ENCODE assay signal across 11 cellular contexts in the genomic region with DNA sequence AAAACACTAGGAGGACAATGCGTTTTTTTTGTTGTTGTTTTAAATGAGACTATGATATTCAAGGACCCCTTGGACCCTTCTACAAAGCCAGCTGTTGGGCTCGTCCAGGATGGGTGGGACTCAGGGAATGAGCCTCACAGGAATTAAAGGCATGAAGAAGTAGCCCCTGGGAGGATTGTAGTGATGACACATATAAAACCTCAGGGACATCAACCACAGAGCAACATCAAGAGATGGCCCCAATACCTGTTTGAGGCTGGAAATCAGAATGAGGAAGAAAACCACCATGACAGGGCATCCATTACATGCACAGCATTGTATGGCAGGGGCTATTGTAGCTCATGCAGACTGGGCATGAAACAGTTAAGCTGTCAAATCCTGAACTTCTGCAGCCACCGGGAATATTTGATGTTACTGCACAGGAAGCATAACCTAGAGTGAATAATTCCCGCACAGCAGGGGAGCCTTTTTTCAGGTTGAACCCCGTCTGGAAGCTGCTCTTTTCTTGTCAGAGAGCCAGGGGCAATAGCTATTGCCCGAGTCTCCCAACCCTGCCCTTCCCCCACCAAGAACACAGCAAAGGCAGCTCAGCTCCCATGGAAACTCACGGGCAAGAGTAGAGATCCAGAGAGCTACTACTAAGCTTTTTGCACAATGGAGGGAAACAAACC.
A peak's percentile ranks its signal among the peaks of the same experiment; 100 is the strongest.
DNase-seq lines count a peak whose midpoint lies in the region; ATAC-seq and TF ChIP-seq lines count a peak whose summit lies in the region.
"Had no signal": no experiment of that assay in that cellular context is flagged by ENCODE, and none has a peak within 500 bp of the region (broad histone marks: within the 10 kb centered on the region; RNA-seq: fewer than 3 reads in every experiment).

No MANE protein-coding gene starts in this region.

- H3K27me3 ChIP-seq in Caco-2 (replicated peaks; ENCODE audit: control insufficient read depth, insufficient read depth, low read length) (no peaks in the 10 kb centered on the region), aorta (ENCODE audit: control insufficient read depth in 1 of 2, insufficient read depth in 2 of 2, low read length in 1 of 2) (no peaks in the 10 kb centered on the region)
- H3K27me3 ChIP-seq: gastroesophageal sphincter had no signal

- BruUV-seq in Caco-2 (replicated peaks; lab: Mats Ljungman, UMichigan), result no TSS peak

- ATAC-seq in GM19397 (IDR thresholded peaks at IDR 0.05; ENCODE audit: unreplicated experiment), result no peak
- ATAC-seq in aorta (ENCODE audit: low FRiP score), result no peak
- ATAC-seq in activated T-cell treated with anti-CD3 and anti-CD28 coated beads, Interleukin-2, amount 50 U/mL, for 4 hours, result no peak
- ATAC-seq: gastroesophageal sphincter had no signal

- H3K36me3 Mint-ChIP-seq in Caco-2 (ENCODE audit: insufficient read depth, unreplicated experiment), result no peaks in the 10 kb centered on the region
- no peaks in the 10 kb centered on the region for H3K36me3 Mint-ChIP-seq in activated T-cell treated with anti-CD3 and anti-CD28 coated beads, Interleukin-2, amount 50 U/mL, for 4 hours (ENCODE audit: insufficient read depth)

- H3K4me3 ChIP-seq in astrocyte of the spinal cord (ENCODE audit: low read depth, low read length) (no peak overlapping the region), Caco-2 (ENCODE audit: low read depth, low read length) (no peak overlapping the region), aorta (ENCODE audit: low read length in 2 of 2) (no peak overlapping the region)
- H3K4me3 ChIP-seq: gastroesophageal sphincter had no signal

- H3K9me3 Mint-ChIP-seq in Caco-2 (ENCODE audit: unreplicated experiment), result no peaks in the 10 kb centered on the region
- H3K9me3 Mint-ChIP-seq in activated T-cell treated with anti-CD3 and anti-CD28 coated beads, Interleukin-2, amount 50 U/mL, for 4 hours, result peaks cover 12% of the 10 kb centered on the region

- H3K27ac ChIP-seq in aorta (ENCODE audit: low read depth in 1 of 2, low read length in 2 of 2), result peak overlapping the region in 1 of 2 donors; percentile 71

- peak; percentile 80 for DNase-seq in DMS 273 treated with DMSO at 0.1 percent for 48 hours (lab: John Stamatoyannopoulos, UW)
- peak; percentile 12 for DNase-seq in NCI-H1694 treated with DMSO at 0.1 percent for 48 hours (lab: John Stamatoyannopoulos, UW)
- DNase-seq in astrocyte of the spinal cord (ENCODE audit: low read depth, low spot score), result peak; percentile 93
- peak; percentile 31 for DNase-seq in midbrain (lab: John Stamatoyannopoulos, UW)
- DNase-seq in Caco-2, result no peak
- DNase-seq in aorta, result no peak
- no peak for DNase-seq in activated T-cell treated with anti-CD3 and anti-CD28 coated beads, Interleukin-2, amount 50 U/mL, for 4 hours
- DNase-seq: activated CD4-positive, alpha-beta T cell treated with anti-CD3 and anti-CD28 coated beads for 48 hours; nephron progenitor cell had no signal

- in situ Hi-C loops in astrocyte of the spinal cord (cut with HindIII; ENCODE audit: low sequenced_read_pairs), result no loop called here

- H3K36me3 ChIP-seq in Caco-2 (ENCODE audit: control insufficient read depth, insufficient read depth, low read length) (no peaks in the 10 kb centered on the region), aorta (ENCODE audit: control insufficient read depth in 1 of 2, insufficient read depth in 2 of 2, low read length in 1 of 2) (no peaks in the 10 kb centered on the region)
- H3K36me3 ChIP-seq: gastroesophageal sphincter had no signal

- H3K9me3 ChIP-seq in Caco-2 (0 out of 2 replicates have a peak, but pooled peaks cover 5% of the 10 kb centered on the region), aorta (ENCODE audit: control insufficient read depth, low read length) (no peaks in the 10 kb centered on the region)

- H3K27ac Mint-ChIP-seq in Caco-2 (ENCODE audit: unreplicated experiment), result no peak overlapping the region
- H3K27ac Mint-ChIP-seq: nephron progenitor cell had no signal

- POLR2A ChIA-PET in Caco-2 (lab: Charles Lee), result interaction anchor here (0.5 kb wide), 1 partner anchor 1515 kb away, joined by 7 read pairs; no protein-coding TSS in a partner anchor

- CTCF ChIA-PET in Caco-2 (lab: Charles Lee), result no interaction called here

- no peak overlapping the region for H3K4me3 Mint-ChIP-seq in Caco-2 (ENCODE audit: unreplicated experiment)
- H3K4me3 Mint-ChIP-seq in activated T-cell treated with anti-CD3 and anti-CD28 coated beads, Interleukin-2, amount 50 U/mL, for 4 hours, result no peak overlapping the region
- H3K4me3 Mint-ChIP-seq: nephron progenitor cell had no signal

- intact Hi-C loops in Caco-2 (cut with micrococcal nuclease; ENCODE audit: unreplicated experiment) (no loop called here), aorta (cut with DNase I) (no loop called here)

- no peak for TF ChIP-seq CTCF in astrocyte of the spinal cord (IDR thresholded peaks at IDR 0.05; ENCODE audit: low read depth, low read length)
- no peak for TF ChIP-seq CTCF in Caco-2 (IDR thresholded peaks at IDR 0.05; ENCODE audit: insufficient read depth in 1 of 2, low read depth in 1 of 2, low read length in 1 of 2, severe bottlenecking in 1 of 2, unreplicated experiment in 1 of 2)

- no peaks in the 10 kb centered on the region for H3K4me1 ChIP-seq in Caco-2
- H3K4me1 ChIP-seq in aorta (ENCODE audit: control insufficient read depth in 1 of 2, insufficient read depth in 2 of 2, low read length in 2 of 2), result peaks cover 6 to 10% of the 10 kb centered on the region in 2 donors

- 14% methylated on average over 7 of the region's 7 CpGs for WGBS in aorta, 2 donors

- H3K27me3 Mint-ChIP-seq in Caco-2 (ENCODE audit: insufficient read depth, unreplicated experiment), result no peaks in the 10 kb centered on the region
- H3K27me3 Mint-ChIP-seq in activated T-cell treated with anti-CD3 and anti-CD28 coated beads, Interleukin-2, amount 50 U/mL, for 4 hours (ENCODE audit: low read depth), result no peaks in the 10 kb centered on the region

- H3K4me1 Mint-ChIP-seq in Caco-2 (ENCODE audit: low read depth, unreplicated experiment), result no peaks in the 10 kb centered on the region
- H3K4me1 Mint-ChIP-seq in activated T-cell treated with anti-CD3 and anti-CD28 coated beads, Interleukin-2, amount 50 U/mL, for 4 hours (ENCODE audit: low read depth), result no peaks in the 10 kb centered on the region

Comparison
In these comparisons a context has a peak if more than half of its experiments do, and no peak if none do; other contexts are left out.
1. DNase-seq: peak in DMS 273 treated with DMSO at 0.1 percent for 48 hours (single experiment), NCI-H1694 treated with DMSO at 0.1 percent for 48 hours (single experiment), astrocyte of the spinal cord (single experiment) and midbrain (single experiment); none in Caco-2 (0 of 2), aorta (0 of 2) and activated T-cell treated with anti-CD3 and anti-CD28 coated beads, Interleukin-2, amount 50 U/mL, for 4 hours (single experiment).